In the genomic region with DNA sequence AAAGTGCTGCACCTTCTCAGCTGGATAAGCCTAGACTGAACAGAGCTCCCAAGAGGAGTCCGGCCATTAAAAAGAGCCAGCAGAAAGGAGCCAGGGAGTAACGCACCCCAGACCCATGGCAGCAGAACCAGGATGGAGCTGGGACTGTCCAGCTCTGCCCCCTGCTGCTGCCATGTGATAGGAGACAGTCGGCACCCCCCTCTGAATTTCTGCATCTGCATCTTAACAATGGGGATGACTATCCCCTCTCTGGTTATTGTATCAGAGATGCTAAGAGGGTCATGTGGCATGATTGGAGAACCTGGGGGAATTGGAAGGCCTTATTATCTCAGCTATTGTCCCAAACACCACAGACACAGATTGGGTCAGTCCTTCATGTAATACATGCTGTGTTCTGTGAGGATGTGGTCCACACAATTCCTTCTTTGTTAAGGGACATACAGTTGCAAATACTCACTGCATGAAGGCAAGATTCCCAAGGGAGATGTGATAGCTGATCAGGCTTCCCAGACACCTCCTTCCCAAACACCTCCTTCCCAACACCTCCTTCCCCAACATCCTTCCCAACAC, we compare ENCODE assay signal across 15 cellular contexts. TPM values are rescaled to one million over a fixed set of nuclear protein-coding genes. Genes with fewer than 3 reads are reported as not detected.
A peak's percentile ranks its signal among the peaks of the same experiment; 100 is the strongest.
DNase-seq lines count a peak whose midpoint lies in the region; ATAC-seq and TF ChIP-seq lines count a peak whose summit lies in the region.
"Had no signal": no experiment of that assay in that cellular context is flagged by ENCODE, and none has a peak within 500 bp of the region (broad histone marks: within the 10 kb centered on the region; RNA-seq: fewer than 3 reads in every experiment).

No MANE protein-coding gene starts in this region.

- H3K36me3 ChIP-seq in WERI-Rb-1 = no peaks in the 10 kb centered on the region
- H3K36me3 ChIP-seq in OCI-LY7 (ENCODE audit: insufficient read depth, low read length) = no peaks in the 10 kb centered on the region
- H3K36me3 ChIP-seq: SJCRH30, spleen, thoracic aorta had no signal

- H3K4me3 Mint-ChIP-seq in stimulated activated naive CD8-positive, alpha-beta T cell treated with anti-CD3 and anti-CD28 coated beads, Interleukin-15, amount 100 ng/mL, for 72 hours = no peak overlapping the region
- no peak overlapping the region for H3K4me3 Mint-ChIP-seq in activated naive CD4-positive, alpha-beta T cell treated with anti-CD3 and anti-CD28 coated beads, Interleukin-2, amount 10 ng/mL, durations not matched to agents 7 days and 5 days

- H3K27ac Mint-ChIP-seq in stimulated activated naive CD8-positive, alpha-beta T cell treated with anti-CD3 and anti-CD28 coated beads, Interleukin-15, amount 100 ng/mL, for 72 hours = no peak overlapping the region
- H3K27ac Mint-ChIP-seq in activated naive CD4-positive, alpha-beta T cell treated with anti-CD3 and anti-CD28 coated beads, Interleukin-2, amount 10 ng/mL, durations not matched to agents 7 days and 5 days = no peak overlapping the region

- TF ChIP-seq CTCF in WERI-Rb-1 (IDR thresholded peaks at IDR 0.05; ENCODE audit: low read depth, low read length) = peak; percentile 29; the same call in 1 of the 2 replicates
- TF ChIP-seq CTCF in OCI-LY7 (conservative IDR thresholded peaks at IDR 0.05; ENCODE audit: low read length) = no peak

- peaks cover 5% of the 10 kb centered on the region for H3K27me3 ChIP-seq in WERI-Rb-1 (ENCODE audit: insufficient read depth, low read depth, severe bottlenecking)
- H3K27me3 ChIP-seq: SJCRH30 had no signal

- H4K20me1 ChIP-seq in OCI-LY7 (ENCODE audit: insufficient read depth, low read length) = no peaks in the 10 kb centered on the region

- H3K4me1 Mint-ChIP-seq in stimulated activated naive CD8-positive, alpha-beta T cell treated with anti-CD3 and anti-CD28 coated beads, Interleukin-15, amount 100 ng/mL, for 72 hours = no peaks in the 10 kb centered on the region
- no peaks in the 10 kb centered on the region for H3K4me1 Mint-ChIP-seq in activated naive CD4-positive, alpha-beta T cell treated with anti-CD3 and anti-CD28 coated beads, Interleukin-2, amount 10 ng/mL, durations not matched to agents 7 days and 5 days

- H3K9me3 Mint-ChIP-seq in stimulated activated naive CD8-positive, alpha-beta T cell treated with anti-CD3 and anti-CD28 coated beads, Interleukin-15, amount 100 ng/mL, for 72 hours = no peaks in the 10 kb centered on the region
- no peaks in the 10 kb centered on the region for H3K9me3 Mint-ChIP-seq in activated naive CD4-positive, alpha-beta T cell treated with anti-CD3 and anti-CD28 coated beads, Interleukin-2, amount 10 ng/mL, durations not matched to agents 7 days and 5 days

- DNase-seq in stimulated activated naive CD8-positive, alpha-beta T cell treated with anti-CD3 and anti-CD28 coated beads, Interleukin-15, amount 100 ng/mL, for 72 hours = peak; percentile 2 to 13
- DNase-seq in stimulated activated naive CD8-positive, alpha-beta T cell treated with anti-CD3 and anti-CD28 coated beads, Interleukin-15, Interleukin-2, amounts not matched to agents 100 U/mL and 50 U/mL, for 24 hours = no peak
- DNase-seq in WERI-Rb-1 (no peak), left lobe of liver (ENCODE audit: low spot score) (no peak), NCI-H1417 treated with DMSO at 0.1 percent for 48 hours (lab: John Stamatoyannopoulos, UW) (no peak), OCI-LY7 (ENCODE audit: low spot score) (no peak)
- DNase-seq in activated naive CD4-positive, alpha-beta T cell treated with anti-CD3 and anti-CD28 coated beads, Interleukin-2, amount 10 ng/mL, durations not matched to agents 7 days and 5 days = no peak
- DNase-seq: erythroblast, NCI-H2029 treated with DMSO at 0.1 percent for 48 hours, NCI-H774, spleen had no signal

- intact Hi-C loops in OCI-LY7 (cut with micrococcal nuclease; ENCODE audit: unreplicated experiment) = no loop called here

- H3K27ac ChIP-seq in WERI-Rb-1 = no peak overlapping the region
- H3K27ac ChIP-seq in OCI-LY7 (ENCODE audit: low read depth, low read length, poor library complexity, severe bottlenecking) = no peak overlapping the region
- H3K27ac ChIP-seq: SJCRH30, spleen, thoracic aorta had no signal

- H3K9me2 ChIP-seq in OCI-LY7 (ENCODE audit: insufficient read depth, low read length) = no peaks in the 10 kb centered on the region

- no peak overlapping the region for H2AFZ ChIP-seq in OCI-LY7 (ENCODE audit: low read length)

- CTCF ChIA-PET in activated naive CD4-positive, alpha-beta T cell treated with anti-CD3 and anti-CD28 coated beads, Interleukin-2, amount 10 ng/mL, durations not matched to agents 7 days and 5 days (lab: Charles Lee) = interaction anchor here (1.1 to 1.6 kb wide), 2 partner anchors 76 to 79 kb away, joined by 3 read pairs; no protein-coding TSS in a partner anchor
- CTCF ChIA-PET in OCI-LY7 (lab: Charles Lee; ENCODE audit: unreplicated experiment) = interaction anchor here (0.6 kb wide), 1 partner anchor 370 kb away, joined by 3 read pairs; no protein-coding TSS in a partner anchor

- H3K36me3 Mint-ChIP-seq in activated naive CD4-positive, alpha-beta T cell treated with anti-CD3 and anti-CD28 coated beads, Interleukin-2, amount 10 ng/mL, durations not matched to agents 7 days and 5 days = no peaks in the 10 kb centered on the region

- no peaks in the 10 kb centered on the region for H3K9me3 ChIP-seq in WERI-Rb-1 (ENCODE audit: severe bottlenecking)
- H3K9me3 ChIP-seq in OCI-LY7 (ENCODE audit: low read length) = no peaks in the 10 kb centered on the region
- H3K9me3 ChIP-seq: SJCRH30, spleen, thoracic aorta had no signal

- H3K4me2 ChIP-seq in OCI-LY7 (ENCODE audit: low read length) = no peak overlapping the region

- ATAC-seq in stimulated activated naive CD8-positive, alpha-beta T cell treated with anti-CD3 and anti-CD28 coated beads, Interleukin-15, amount 100 ng/mL, for 72 hours = peak; percentile 43
- no peak for ATAC-seq in stimulated activated naive CD8-positive, alpha-beta T cell treated with anti-CD3 and anti-CD28 coated beads, Interleukin-15, Interleukin-2, amounts not matched to agents 100 U/mL and 50 U/mL, for 24 hours
- ATAC-seq in left lobe of liver (peak; percentile 57), GM19023 (IDR thresholded peaks at IDR 0.05; ENCODE audit: unreplicated experiment) (no peak)

- peaks cover 22% of the 10 kb centered on the region for H3K27me3 Mint-ChIP-seq in stimulated activated naive CD8-positive, alpha-beta T cell treated with anti-CD3 and anti-CD28 coated beads, Interleukin-15, amount 100 ng/mL, for 72 hours
- peaks cover 18% of the 10 kb centered on the region for H3K27me3 Mint-ChIP-seq in activated naive CD4-positive, alpha-beta T cell treated with anti-CD3 and anti-CD28 coated beads, Interleukin-2, amount 10 ng/mL, durations not matched to agents 7 days and 5 days

- no TSS peak for BruUV-seq in OCI-LY7 (replicated peaks; lab: Mats Ljungman, UMichigan)

- POLR2A ChIA-PET in OCI-LY7 (lab: Charles Lee) = interaction anchor here (1.2 kb wide), 1 partner anchor 18 kb away, joined by 5 read pairs; no protein-coding TSS in a partner anchor

- no peaks in the 10 kb centered on the region for H3K4me1 ChIP-seq in OCI-LY7 (ENCODE audit: insufficient read depth, low read length, poor library complexity, severe bottlenecking)
- H3K4me1 ChIP-seq: SJCRH30, spleen had no signal

- no peaks in the 10 kb centered on the region for H3K79me2 ChIP-seq in OCI-LY7 (ENCODE audit: insufficient read depth, low read depth, low read length)

- H3K4me3 ChIP-seq in WERI-Rb-1 (ENCODE audit: low read depth, low read length) (no peak overlapping the region), OCI-LY7 (ENCODE audit: low read depth, low read length, poor library complexity, severe bottlenecking) (no peak overlapping the region)
- H3K4me3 ChIP-seq: SJCRH30, spleen, thoracic aorta had no signal

RNA-seq across cellular contexts. Expression of gene PLEKHS1, which starts 29.3 kb away (rescaled TPM):
- not detected for total RNA-seq in left lobe of liver
- not detected in 2 replicates for total RNA-seq in OCI-LY7 (2014; rRNA removed; shearing (Covaris generic))
- total RNA-seq in OCI-LY7 (2022) = not detected in 2 replicates
- total RNA-seq: lung microvascular endothelial cell, spleen had no signal

Comparison
In these comparisons a context has a peak if more than half of its experiments do, and no peak if none do; other contexts are left out.
1. ATAC-seq: peak in stimulated activated naive CD8-positive, alpha-beta T cell treated with anti-CD3 and anti-CD28 coated beads, Interleukin-15, amount 100 ng/mL, for 72 hours (single experiment) and left lobe of liver (single experiment); none in stimulated activated naive CD8-positive, alpha-beta T cell treated with anti-CD3 and anti-CD28 coated beads, Interleukin-15, Interleukin-2, amounts not matched to agents 100 U/mL and 50 U/mL, for 24 hours (single experiment) and GM19023 (single experiment).
2. DNase-seq: peak in stimulated activated naive CD8-positive, alpha-beta T cell treated with anti-CD3 and anti-CD28 coated beads, Interleukin-15, amount 100 ng/mL, for 72 hours (2 of 2); none in stimulated activated naive CD8-positive, alpha-beta T cell treated with anti-CD3 and anti-CD28 coated beads, Interleukin-15, Interleukin-2, amounts not matched to agents 100 U/mL and 50 U/mL, for 24 hours (single experiment), WERI-Rb-1 (single experiment), left lobe of liver (single experiment), activated naive CD4-positive, alpha-beta T cell treated with anti-CD3 and anti-CD28 coated beads, Interleukin-2, amount 10 ng/mL, durations not matched to agents 7 days and 5 days (single experiment), NCI-H1417 treated with DMSO at 0.1 percent for 48 hours (single experiment) and OCI-LY7 (single experiment).